In genomic region chr15:34606545-34606944, GRCh38 we compare ENCODE assay signal across 17 cellular contexts.
"Had no signal": no experiment of that assay in that cellular context is flagged by ENCODE, and none has a peak within 500 bp of the region (broad histone marks: within the 10 kb centered on the region; RNA-seq: fewer than 3 reads in every experiment).

No MANE protein-coding gene starts in this region.

- H3K36me3 ChIP-seq: pancreas, suprapubic skin, thyroid gland had no signal

- H3K9me3 ChIP-seq: pancreas, suprapubic skin, thyroid gland had no signal

- DNase-seq: cortex of kidney; dorsolateral prefrontal cortex; effector CD8-positive, alpha-beta T cell; foreskin keratinocyte; immature natural killer cell; kidney; left cardiac atrium; mammary epithelial cell; natural killer cell; pancreas; right cardiac atrium; stimulated activated CD4-positive, alpha-beta T cell treated with anti-CD3 and anti-CD28 coated beads, Interleukin-4, amount 100 ng/mL, for 1 hour; stimulated activated CD8-positive, alpha-beta memory T cell treated with anti-CD3 and anti-CD28 coated beads, Interleukin-4, amount 100 ng/mL, for 48 hours; stimulated activated naive CD8-positive, alpha-beta T cell treated with anti-CD3 and anti-CD28 coated beads, Interleukin-15, Interleukin-2, amounts not matched to agents 100 U/mL and 50 U/mL, for 24 hours; thyroid gland had no signal

- H3K27me3 ChIP-seq: pancreas, thyroid gland had no signal

- H3K4me1 ChIP-seq: foreskin keratinocyte, pancreas, suprapubic skin, thyroid gland had no signal

- H3K4me3 ChIP-seq: dorsolateral prefrontal cortex, pancreas, suprapubic skin, thyroid gland had no signal

- H3K27ac ChIP-seq: dorsolateral prefrontal cortex, foreskin keratinocyte, pancreas, suprapubic skin, thyroid gland had no signal

- FAIRE-seq: kidney, urothelium cell line had no signal
